1 cellular context compared by ENCODE assay signal in genomic region chr5:179758905-179759304, GRCh38.
TF ChIP-seq lines count a peak whose summit lies in the region.

No MANE protein-coding gene starts in this region.

TF ChIP-seq in WTC11, 78 proteins besides CTCF, POLR2A, EP300 and RAD21:
- TF ChIP-seq AFF4 (CRISPR knock-in tag; IDR thresholded peaks at IDR 0.05; ENCODE audit: borderline replicate concordance) (no peak), ZMAT4 (CRISPR knock-in tag; IDR thresholded peaks at IDR 0.05) (no peak), TCF7 (CRISPR knock-in tag; IDR thresholded peaks at IDR 0.05; ENCODE audit: low read depth) (no peak), HMGA2 (CRISPR knock-in tag; IDR thresholded peaks at IDR 0.05) (no peak), USF1 (CRISPR knock-in tag; IDR thresholded peaks at IDR 0.05) (no peak), ZNF512 (CRISPR knock-in tag; IDR thresholded peaks at IDR 0.05; ENCODE audit: borderline replicate concordance) (no peak), ZNF219 (CRISPR knock-in tag; IDR thresholded peaks at IDR 0.05; ENCODE audit: borderline replicate concordance) (no peak), FOXP1 (CRISPR knock-in tag; IDR thresholded peaks at IDR 0.05; ENCODE audit: borderline replicate concordance) (no peak), IRF1 (CRISPR knock-in tag; IDR thresholded peaks at IDR 0.05) (no peak), ATF2 (CRISPR knock-in tag; IDR thresholded peaks at IDR 0.05; ENCODE audit: borderline replicate concordance, low read depth) (no peak), EMX1 (CRISPR knock-in tag; IDR thresholded peaks at IDR 0.05) (no peak), GABPB1 (CRISPR knock-in tag; IDR thresholded peaks at IDR 0.05) (no peak)
